17 cellular contexts compared by ENCODE assay signal in the genomic region with DNA sequence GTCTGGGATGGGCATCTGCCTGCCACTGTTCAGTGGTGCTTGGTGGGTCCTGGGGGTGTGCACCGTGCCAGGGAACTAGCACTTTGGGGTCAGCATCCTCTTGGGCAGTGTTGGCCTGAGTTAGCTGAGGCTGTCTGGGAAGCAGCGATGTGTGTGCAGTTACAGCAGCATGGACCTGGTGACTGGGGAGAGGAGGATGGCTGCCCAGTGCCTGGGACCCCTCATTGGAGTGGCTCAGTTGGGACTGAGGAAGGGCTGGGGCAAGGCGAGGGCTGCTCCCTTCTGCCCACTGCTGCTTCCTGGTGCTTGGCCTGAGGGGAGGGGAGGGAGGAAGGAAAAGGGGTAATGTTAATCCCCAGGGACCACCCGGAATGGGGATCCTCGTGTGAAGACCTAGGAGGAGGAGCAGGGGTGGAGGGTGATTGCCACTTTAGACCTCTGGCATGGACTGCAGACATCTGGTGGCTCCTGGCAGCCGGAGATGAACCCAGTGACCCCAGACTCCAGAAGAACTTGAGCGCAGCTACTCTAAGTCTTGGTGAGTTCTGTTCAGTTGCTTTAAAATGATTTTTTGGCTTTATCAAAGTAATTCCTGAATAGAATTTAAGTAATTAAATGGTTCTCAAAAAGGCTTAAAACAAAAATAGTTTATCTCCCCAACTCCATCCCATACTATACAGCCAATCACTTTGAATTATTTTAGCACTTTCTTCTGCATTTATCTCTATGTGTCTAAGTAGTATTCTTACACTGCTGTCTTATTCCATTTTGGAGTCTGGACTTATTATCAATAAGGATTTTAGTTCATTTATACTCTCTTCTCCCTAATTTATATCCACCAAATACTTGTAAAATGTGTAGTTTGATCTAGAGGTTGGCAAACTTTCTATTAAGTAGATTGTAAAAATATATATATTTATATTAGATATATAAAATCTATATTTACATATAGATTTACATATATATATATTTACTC. TPM values are rescaled to one million over a fixed set of nuclear protein-coding genes. Genes with fewer than 3 reads are reported as not detected.
DNase-seq lines count a peak whose midpoint lies in the region; ATAC-seq, FAIRE-seq and TF ChIP-seq lines count a peak whose summit lies in the region.
"Had no signal": no experiment of that assay in that cellular context is flagged by ENCODE, and none has a peak within 500 bp of the region (broad histone marks: within the 10 kb centered on the region; RNA-seq: fewer than 3 reads in every experiment).

No MANE protein-coding gene starts in this region.

- no peak overlapping the region for H3K4me3 Mint-ChIP-seq in CD8-positive, alpha-beta T cell
- H3K4me3 Mint-ChIP-seq in activated CD8-positive, alpha-beta T cell treated with anti-CD3 and anti-CD28 coated beads, Interleukin-2, amount 10 ng/mL, durations not matched to agents 7 days and 5 days = no peak overlapping the region

- no peaks in the 10 kb centered on the region for H3K9me3 Mint-ChIP-seq in CD8-positive, alpha-beta T cell
- no peaks in the 10 kb centered on the region for H3K9me3 Mint-ChIP-seq in activated CD8-positive, alpha-beta T cell treated with anti-CD3 and anti-CD28 coated beads, Interleukin-2, amount 10 ng/mL, durations not matched to agents 7 days and 5 days (ENCODE audit: insufficient read depth)

- no peak overlapping the region for H3K27ac ChIP-seq in CD8-positive, alpha-beta T cell (ENCODE audit: low read depth, low read length)
- H3K27ac ChIP-seq in RWPE2 (ENCODE audit: poor library complexity, severe bottlenecking) = no peak overlapping the region
- no peak overlapping the region for H3K27ac ChIP-seq in HepG2 (ENCODE audit: extremely low read length, insufficient read depth, low read length)
- H3K27ac ChIP-seq: HL-60 had no signal

- no peaks in the 10 kb centered on the region for H4K20me1 ChIP-seq in HepG2 (ENCODE audit: insufficient read depth, low read length)

- TF ChIP-seq POLR2A in HepG2 (IDR thresholded peaks at IDR 0.05; ENCODE audit: insufficient read depth in 1 of 2, low read depth in 2 of 2, low read length in 2 of 2) = 0 out of 4 replicates have a peak, but pooled peaks of 1 of the 2 experiments have one; percentile 26

- no peaks in the 10 kb centered on the region for H3K36me3 ChIP-seq in CD8-positive, alpha-beta T cell (ENCODE audit: insufficient read depth, low read length)
- H3K36me3 ChIP-seq in RWPE2 (ENCODE audit: low read depth) (no peaks in the 10 kb centered on the region), HepG2 (replicated peaks in 1 of 2; ENCODE audit: control insufficient read depth in 1 of 2, insufficient read depth in 2 of 2, low read length in 2 of 2) (peaks cover 3 to 15% of the 10 kb centered on the region in 2 experiments; a peak in 4 of 5 replicates)

- 91% methylated on average over 7 of the region's 7 CpGs for WGBS in HepG2 (ENCODE audit: low lambda C conversion rate)

- TF ChIP-seq EP300 in HepG2 (IDR thresholded peaks at IDR 0.05; ENCODE audit: low read depth in 2 of 2, low read length in 2 of 2) = no peak
- TF ChIP-seq EP300 in HepG2 (CRISPR knock-in tag; IDR thresholded peaks at IDR 0.05; ENCODE audit: borderline replicate concordance) = no peak

- H3K36me3 Mint-ChIP-seq in CD8-positive, alpha-beta T cell = peaks cover 10% of the 10 kb centered on the region
- no peaks in the 10 kb centered on the region for H3K36me3 Mint-ChIP-seq in activated CD8-positive, alpha-beta T cell treated with anti-CD3 and anti-CD28 coated beads, Interleukin-2, amount 10 ng/mL, durations not matched to agents 7 days and 5 days (ENCODE audit: low read depth)

- no peak for FAIRE-seq in HepG2 (lab: Jason Lieb, UNC)
- FAIRE-seq: H1, keratinocyte had no signal

- no peak for DNase-seq in CD8-positive, alpha-beta T cell
- peak; percentile 29 for DNase-seq in RWPE2 (ENCODE audit: low spot score)
- DNase-seq in HepG2 (ENCODE audit: low spot score) = no peak
- DNase-seq in sciatic nerve (ENCODE audit: low spot score) = peak; percentile 35
- DNase-seq in activated CD8-positive, alpha-beta T cell treated with anti-CD3 and anti-CD28 coated beads, Interleukin-2, amount 10 ng/mL, durations not matched to agents 7 days and 5 days = no peak
- no peak for DNase-seq in GM10248 (ENCODE audit: extremely low spot score)
- DNase-seq: AML-193; Calu3; central memory CD4-positive, alpha-beta T cell; EL; NCI-H2029 treated with DMSO at 0.1 percent for 48 hours; NCI-H510A; stimulated activated CD4-positive, alpha-beta T cell treated with anti-CD3 and anti-CD28 coated beads, Interleukin-1b, Interleukin-23, amount 100 ng/mL, for 48 hours had no signal

- ATAC-seq in CD8-positive, alpha-beta T cell = no peak
- ATAC-seq in RWPE2 (ENCODE audit: low read depth) = no peak
- no peak for ATAC-seq in HepG2
- no peak for ATAC-seq in sciatic nerve
- no peak for ATAC-seq in HG03159 (IDR thresholded peaks at IDR 0.05; ENCODE audit: unreplicated experiment)
- no peak for ATAC-seq in activated CD8-positive, alpha-beta T cell treated with anti-CD3 and anti-CD28 coated beads, Interleukin-2, amount 10 ng/mL, durations not matched to agents 7 days and 5 days

- POLR2A ChIA-PET in CD8-positive, alpha-beta T cell (lab: Charles Lee) = no interaction called here
- POLR2A ChIA-PET in HepG2 (lab: Yijun Ruan, JAX) (no interaction called here), GM10248 (lab: Yijun Ruan, JAX) (no interaction called here)
- POLR2A ChIA-PET in activated CD8-positive, alpha-beta T cell treated with anti-CD3 and anti-CD28 coated beads, Interleukin-2, amount 10 ng/mL, durations not matched to agents 7 days and 5 days (lab: Charles Lee) = no interaction called here

- no peak for TF ChIP-seq CTCF in CD8-positive, alpha-beta T cell (IDR thresholded peaks at IDR 0.05)
- no peak for TF ChIP-seq CTCF in RWPE2 (IDR thresholded peaks at IDR 0.05; ENCODE audit: poor library complexity, severe bottlenecking)
- TF ChIP-seq CTCF in HepG2 (CRISPR knock-in tag; IDR thresholded peaks at IDR 0.05) = no peak
- no peak for TF ChIP-seq CTCF in GM10248 (IDR thresholded peaks at IDR 0.05; ENCODE audit: control extremely low read depth, extremely low read depth, low read depth, missing control alignments)

- in situ Hi-C loops in HepG2 (cut with HindIII; ENCODE audit: extremely low pct_ligation_motif_present, low pct_unique_long_range_greater_than_20kb) = no loop called here

- no TSS peak for BruUV-seq in HepG2 (replicated peaks; lab: Mats Ljungman, UMichigan)

- no peak overlapping the region for H3K9ac ChIP-seq in HepG2 (ENCODE audit: insufficient read depth, low read depth, low read length)

- no peaks in the 10 kb centered on the region for H3K9me3 ChIP-seq in CD8-positive, alpha-beta T cell (ENCODE audit: low read length)
- H3K9me3 ChIP-seq in RWPE2 (ENCODE audit: severe bottlenecking) = no peaks in the 10 kb centered on the region
- H3K9me3 ChIP-seq in HepG2 (ENCODE audit: low read length) = no peaks in the 10 kb centered on the region

- CTCF ChIA-PET in CD8-positive, alpha-beta T cell (lab: Charles Lee) = interaction anchor here (0.6 kb wide), 1 partner anchor 610 kb away, joined by 3 read pairs; no protein-coding TSS in a partner anchor
- CTCF ChIA-PET in HepG2 (lab: Yijun Ruan, JAX; ENCODE audit: low intra/inter-chr PET ratio, low total read pairs) = no interaction called here
- CTCF ChIA-PET in activated CD8-positive, alpha-beta T cell treated with anti-CD3 and anti-CD28 coated beads, Interleukin-2, amount 10 ng/mL, durations not matched to agents 7 days and 5 days (lab: Charles Lee) = no interaction called here
- CTCF ChIA-PET in GM10248 (lab: Yijun Ruan, JAX) = no interaction called here

- no peaks in the 10 kb centered on the region for H3K4me1 ChIP-seq in CD8-positive, alpha-beta T cell (ENCODE audit: insufficient read depth, low read length)
- H3K4me1 ChIP-seq in RWPE2 (ENCODE audit: insufficient read depth, poor library complexity, severe bottlenecking) (no peaks in the 10 kb centered on the region), HepG2 (ENCODE audit: insufficient read depth, low read length) (peaks cover 10% of the 10 kb centered on the region)

- H3K27me3 ChIP-seq in CD8-positive, alpha-beta T cell (ENCODE audit: insufficient read depth, low read length) = no peaks in the 10 kb centered on the region
- H3K27me3 ChIP-seq in RWPE2 (ENCODE audit: insufficient read depth, poor library complexity, severe bottlenecking) (no peaks in the 10 kb centered on the region), HepG2 (ENCODE audit: control insufficient read depth in 1 of 2, insufficient read depth in 2 of 2, low read length in 2 of 2) (no peaks in the 10 kb centered on the region)

- intact Hi-C loops in CD8-positive, alpha-beta T cell (cut with DNase I, micrococcal nuclease) = no loop called here
- intact Hi-C loops in HepG2 (cut with micrococcal nuclease; ENCODE audit: unreplicated experiment) (no loop called here), sciatic nerve (cut with DNase I) (no loop called here)

- H2AFZ ChIP-seq in HepG2 (ENCODE audit: low read length) = no peak overlapping the region

- peak overlapping the region; percentile 37 for H3K27ac Mint-ChIP-seq in CD8-positive, alpha-beta T cell
- no peak overlapping the region for H3K27ac Mint-ChIP-seq in activated CD8-positive, alpha-beta T cell treated with anti-CD3 and anti-CD28 coated beads, Interleukin-2, amount 10 ng/mL, durations not matched to agents 7 days and 5 days

- no peak overlapping the region for H3K4me3 ChIP-seq in CD8-positive, alpha-beta T cell (ENCODE audit: low read depth, low read length)
- H3K4me3 ChIP-seq in RWPE2 (ENCODE audit: severe bottlenecking) = no peak overlapping the region
- H3K4me3 ChIP-seq in HepG2 (replicated peaks in 1 of 3; ENCODE audit: insufficient read depth in 1 of 3, low read depth in 2 of 3, low read length in 3 of 3) = no peak overlapping the region

- no peaks in the 10 kb centered on the region for H3K4me1 Mint-ChIP-seq in CD8-positive, alpha-beta T cell (ENCODE audit: low read depth)
- H3K4me1 Mint-ChIP-seq in activated CD8-positive, alpha-beta T cell treated with anti-CD3 and anti-CD28 coated beads, Interleukin-2, amount 10 ng/mL, durations not matched to agents 7 days and 5 days (ENCODE audit: low read depth) = no peaks in the 10 kb centered on the region

- H3K27me3 Mint-ChIP-seq in CD8-positive, alpha-beta T cell (ENCODE audit: low read depth) = no peaks in the 10 kb centered on the region
- H3K27me3 Mint-ChIP-seq in activated CD8-positive, alpha-beta T cell treated with anti-CD3 and anti-CD28 coated beads, Interleukin-2, amount 10 ng/mL, durations not matched to agents 7 days and 5 days (ENCODE audit: low read depth) = no peaks in the 10 kb centered on the region

- TF ChIP-seq RAD21 in HepG2 (CRISPR knock-in tag; IDR thresholded peaks at IDR 0.05) = no peak

- H3K79me2 ChIP-seq in HepG2 (ENCODE audit: insufficient read depth, low read length) = peaks cover 4% of the 10 kb centered on the region

- H3K4me2 ChIP-seq in HepG2 (ENCODE audit: low read depth, low read length) = no peak overlapping the region

RNA-seq across cellular contexts. Expression of gene TMEM191C, which starts 15.4 kb away (rescaled TPM):
- 1 to 10 TPM; 2.6 to 2.8 TPM for total RNA-seq in CD8-positive, alpha-beta T cell
- total RNA-seq in HepG2 (2016; rRNA removed; fragmentation: Illumina TruSeq; extraction: Trizol) = 1.2 and 2.9 TPM in 2 replicates
- 1.9 and 4.2 TPM in 2 replicates for total RNA-seq in HepG2 (2016; cell fraction: cytosol; rRNA removed; fragmentation: Illumina TruSeq; extraction: Trizol; ENCODE audit: low read depth)
- total RNA-seq in HepG2 (2016; cell fraction: insoluble cytoplasmic fraction; rRNA removed; fragmentation: Illumina TruSeq; extraction: Trizol) = 0.85 and 0.91 TPM in 2 replicates
- total RNA-seq in HepG2 (2016; cell fraction: membrane; rRNA removed; fragmentation: Illumina TruSeq; extraction: Trizol) = 1.3 and 1.9 TPM in 2 replicates
- 1.6 TPM in 2 replicates for total RNA-seq in HepG2 (2016; cell fraction: nucleus; rRNA removed; fragmentation: Illumina TruSeq; extraction: Trizol)
- polyA plus RNA-seq in HepG2 (2011; rRNA removed) = 2.9 and 3.3 TPM in 2 replicates
- 3.1 and 4.1 TPM in 2 replicates for polyA plus RNA-seq in HepG2 (2011; cell fraction: cytosol; rRNA removed)
- 19.1 and 20.7 TPM in 2 replicates for polyA plus RNA-seq in HepG2 (2011; cell fraction: nucleus; rRNA removed)
- 1.2 and 1.3 TPM in 2 replicates for polyA plus RNA-seq in HepG2 (2012)
- polyA plus RNA-seq in HepG2 (2016; cell fraction: cytosol; fragmentation: Illumina TruSeq; extraction: Trizol; ENCODE audit: low read depth) = 0.45 and 0.86 TPM in 2 replicates
- 0.90 and 1.4 TPM in 2 replicates for polyA plus RNA-seq in HepG2 (2016; cell fraction: insoluble cytoplasmic fraction; fragmentation: Illumina TruSeq; extraction: Trizol; ENCODE audit: low read depth)
- polyA plus RNA-seq in HepG2 (2016; cell fraction: membrane; fragmentation: Illumina TruSeq; extraction: Trizol; ENCODE audit: low read depth) = 0.54 and 0.72 TPM in 2 replicates
- polyA plus RNA-seq in HepG2 (2016; cell fraction: nucleus; fragmentation: Illumina TruSeq; extraction: Trizol; ENCODE audit: insufficient read depth, low read depth) = 3.6 and 4.2 TPM in 2 replicates
- polyA minus RNA-seq in HepG2 (2011; rRNA and poly(A)+ RNA removed; ENCODE audit: low replicate concordance) = 1.1 and 3.0 TPM in 2 replicates
- polyA minus RNA-seq in HepG2 (2011; cell fraction: cytosol; rRNA and poly(A)+ RNA removed) = 1.3 and 2.4 TPM in 2 replicates
- 2.2 and 4.0 TPM in 2 replicates for polyA minus RNA-seq in HepG2 (2011; cell fraction: nucleus; rRNA and poly(A)+ RNA removed)
- 1.4 TPM for total RNA-seq in sciatic nerve
- 1 to 10 TPM; 1.1 to 2.4 TPM for total RNA-seq in activated CD8-positive, alpha-beta T cell treated with anti-CD3 and anti-CD28 coated beads, Interleukin-2, amount 10 ng/mL, durations not matched to agents 7 days and 5 days

RNA-seq across cellular contexts. Expression of gene HIC2, which starts 34.7 kb away (rescaled TPM):
- 10 to 100 TPM; 12.5 TPM for total RNA-seq in CD8-positive, alpha-beta T cell
- total RNA-seq in HepG2 (2016; rRNA removed; fragmentation: Illumina TruSeq; extraction: Trizol) (11.6 and 13.7 TPM in 2 replicates), sciatic nerve (4.8 TPM)
- total RNA-seq in HepG2 (2016; cell fraction: cytosol; rRNA removed; fragmentation: Illumina TruSeq; extraction: Trizol; ENCODE audit: low read depth) = 1.2 and 1.5 TPM in 2 replicates
- 9.7 and 13.2 TPM in 2 replicates for total RNA-seq in HepG2 (2016; cell fraction: insoluble cytoplasmic fraction; rRNA removed; fragmentation: Illumina TruSeq; extraction: Trizol)
- total RNA-seq in HepG2 (2016; cell fraction: membrane; rRNA removed; fragmentation: Illumina TruSeq; extraction: Trizol) = 4.6 and 5.2 TPM in 2 replicates
- 10.7 and 10.9 TPM in 2 replicates for total RNA-seq in HepG2 (2016; cell fraction: nucleus; rRNA removed; fragmentation: Illumina TruSeq; extraction: Trizol)
- polyA plus RNA-seq in HepG2 (2011; rRNA removed) = 5.0 and 6.1 TPM in 2 replicates
- polyA plus RNA-seq in HepG2 (2011; cell fraction: cytosol; rRNA removed) = 4.6 and 4.8 TPM in 2 replicates
- polyA plus RNA-seq in HepG2 (2011; cell fraction: nucleus; rRNA removed) = 14.6 and 16.6 TPM in 2 replicates
- 12.6 and 12.9 TPM in 2 replicates for polyA plus RNA-seq in HepG2 (2012)
- 0.53 and 0.58 TPM in 2 replicates for polyA plus RNA-seq in HepG2 (2016; cell fraction: cytosol; fragmentation: Illumina TruSeq; extraction: Trizol; ENCODE audit: low read depth)
- 7.8 and 10.0 TPM in 2 replicates for polyA plus RNA-seq in HepG2 (2016; cell fraction: insoluble cytoplasmic fraction; fragmentation: Illumina TruSeq; extraction: Trizol; ENCODE audit: low read depth)
- polyA plus RNA-seq in HepG2 (2016; cell fraction: membrane; fragmentation: Illumina TruSeq; extraction: Trizol; ENCODE audit: low read depth) = 1.8 and 2.0 TPM in 2 replicates
- polyA plus RNA-seq in HepG2 (2016; cell fraction: nucleus; fragmentation: Illumina TruSeq; extraction: Trizol; ENCODE audit: insufficient read depth, low read depth) = 14.3 and 15.7 TPM in 2 replicates
- polyA minus RNA-seq in HepG2 (2011; rRNA and poly(A)+ RNA removed; ENCODE audit: low replicate concordance) = 2.3 and 19.9 TPM in 2 replicates
- 7.5 and 8.9 TPM in 2 replicates for polyA minus RNA-seq in HepG2 (2011; cell fraction: cytosol; rRNA and poly(A)+ RNA removed)
- 10.9 and 11.6 TPM in 2 replicates for polyA minus RNA-seq in HepG2 (2011; cell fraction: nucleus; rRNA and poly(A)+ RNA removed)
- total RNA-seq in activated CD8-positive, alpha-beta T cell treated with anti-CD3 and anti-CD28 coated beads, Interleukin-2, amount 10 ng/mL, durations not matched to agents 7 days and 5 days = 1 to 10 TPM; 4.1 to 4.8 TPM

Comparison
In these comparisons a context has a peak if more than half of its experiments do, and no peak if none do; other contexts are left out.
1. DNase-seq: peak in RWPE2 (single experiment) and sciatic nerve (single experiment); none in CD8-positive, alpha-beta T cell (0 of 7), HepG2 (single experiment), activated CD8-positive, alpha-beta T cell treated with anti-CD3 and anti-CD28 coated beads, Interleukin-2, amount 10 ng/mL, durations not matched to agents 7 days and 5 days (single experiment) and GM10248 (single experiment).